ENCODE assay signal across 12 cellular contexts in genomic region chr6:16236009-16236501, GRCh38. TPM values are rescaled to one million over a fixed set of nuclear protein-coding genes. Genes with fewer than 3 reads are reported as not detected.
DNase-seq lines count a peak whose midpoint lies in the region; ATAC-seq, FAIRE-seq and TF ChIP-seq lines count a peak whose summit lies in the region.
"Had no signal": no experiment of that assay in that cellular context is flagged by ENCODE, and none has a peak within 500 bp of the region (broad histone marks: within the 10 kb centered on the region; RNA-seq: fewer than 3 reads in every experiment).

No MANE protein-coding gene starts in this region.

- FAIRE-seq in kidney (lab: Jason Lieb, UNC): no peak

- no peaks in the 10 kb centered on the region for H3K36me3 Mint-ChIP-seq in GM23338 (ENCODE audit: low read depth)
- H3K36me3 Mint-ChIP-seq in stimulated activated effector memory CD8-positive, alpha-beta T cell treated with anti-CD3 and anti-CD28 coated beads, Interleukin-12 subunit alpha, Interleukin-12 subunit beta, amount 100 ng/mL, for 72 hours: no peaks in the 10 kb centered on the region

- in situ Hi-C loops in GM13977 (cut with MboI; ENCODE audit: low pct_unique_long_range_greater_than_20kb, low sequenced_read_pairs, unreplicated experiment): no loop called here

- ATAC-seq in GM23338: no peak
- no peak for ATAC-seq in activated CD4-positive, CD25-positive, alpha-beta regulatory T cell treated with anti-CD3 and anti-CD28 coated beads, Interleukin-2, amount 50 U/mL, for 24 hours
- ATAC-seq in stimulated activated effector memory CD8-positive, alpha-beta T cell treated with anti-CD3 and anti-CD28 coated beads, Interleukin-12 subunit alpha, Interleukin-12 subunit beta, amount 100 ng/mL, for 72 hours: no peak

- peaks cover 3% of the 10 kb centered on the region for H3K4me1 Mint-ChIP-seq in GM23338
- H3K4me1 Mint-ChIP-seq in stimulated activated effector memory CD8-positive, alpha-beta T cell treated with anti-CD3 and anti-CD28 coated beads, Interleukin-12 subunit alpha, Interleukin-12 subunit beta, amount 100 ng/mL, for 72 hours: peaks cover 31% of the 10 kb centered on the region

- intact Hi-C loops in kidney (cut with DNase I): no loop called here
- intact Hi-C loops in testis (cut with DNase I; ENCODE audit: low total_unique reads): no loop called here

- H3K27ac Mint-ChIP-seq in GM23338: no peak overlapping the region
- no peak overlapping the region for H3K27ac Mint-ChIP-seq in stimulated activated effector memory CD8-positive, alpha-beta T cell treated with anti-CD3 and anti-CD28 coated beads, Interleukin-12 subunit alpha, Interleukin-12 subunit beta, amount 100 ng/mL, for 72 hours
- H3K27ac Mint-ChIP-seq: activated T-helper 2 cell treated with anti-CD3 and anti-CD28 coated beads, Interferon-gamma antibody, Interleukin-2, Interleukin-4, amounts not matched to agents 10 μg/mL and 5 μg/mL and 100 μg/mL, durations not matched to agents 14 hours and 24 hours and 36 hours had no signal

- TF ChIP-seq CTCF in GM23338 (conservative IDR thresholded peaks at IDR 0.05; ENCODE audit: low read depth in 2 of 2): no peak
- no peak for TF ChIP-seq CTCF in WI38 (IDR thresholded peaks at IDR 0.05; ENCODE audit: low read depth, low read length)
- no peak for TF ChIP-seq CTCF in kidney (IDR thresholded peaks at IDR 0.05; ENCODE audit: borderline replicate concordance, extremely low read depth, insufficient read depth)
- TF ChIP-seq CTCF in testis (IDR thresholded peaks at IDR 0.05): no peak
- no peak for TF ChIP-seq CTCF in GM13977 (IDR thresholded peaks at IDR 0.05; ENCODE audit: extremely low read depth, insufficient read depth, missing control alignments)

- no peak overlapping the region for H3K27ac ChIP-seq in GM23338 (ENCODE audit: low read depth)
- peak overlapping the region; percentile 27 to 62 for H3K27ac ChIP-seq in kidney (ENCODE audit: low read depth in 2 of 2, low read length in 2 of 2)
- H3K27ac ChIP-seq in testis: peak overlapping the region; percentile 47 to 74

- no peaks in the 10 kb centered on the region for H3K36me3 ChIP-seq in GM23338 (ENCODE audit: insufficient read depth)
- no peaks in the 10 kb centered on the region for H3K36me3 ChIP-seq in kidney (ENCODE audit: control insufficient read depth in 1 of 2, insufficient read depth in 2 of 2, low read length in 2 of 2)
- no peaks in the 10 kb centered on the region for H3K36me3 ChIP-seq in testis (ENCODE audit: low read depth, missing control alignments)

- WGBS in testis, 2 donors: 43 to 49% methylated on average over 4 of the region's 4 CpGs

- H3K79me2 ChIP-seq in GM23338 (replicated peaks; ENCODE audit: insufficient read depth): no peaks in the 10 kb centered on the region

- H3K4me2 ChIP-seq in GM23338: no peak overlapping the region

- H3K9me3 Mint-ChIP-seq in GM23338: no peaks in the 10 kb centered on the region
- H3K9me3 Mint-ChIP-seq in stimulated activated effector memory CD8-positive, alpha-beta T cell treated with anti-CD3 and anti-CD28 coated beads, Interleukin-12 subunit alpha, Interleukin-12 subunit beta, amount 100 ng/mL, for 72 hours: no peaks in the 10 kb centered on the region
- H3K9me3 Mint-ChIP-seq: activated T-helper 2 cell treated with anti-CD3 and anti-CD28 coated beads, Interferon-gamma antibody, Interleukin-2, Interleukin-4, amounts not matched to agents 10 μg/mL and 5 μg/mL and 100 μg/mL, durations not matched to agents 14 hours and 24 hours and 36 hours had no signal

- H3F3A ChIP-seq in GM23338 (replicated peaks; ENCODE audit: low read depth): no peaks in the 10 kb centered on the region

- H3K9me2 ChIP-seq in GM23338 (ENCODE audit: insufficient read depth): no peaks in the 10 kb centered on the region

- peaks cover 6% of the 10 kb centered on the region; the same call in 1 of the 2 replicates for H3K4me1 ChIP-seq in GM23338 (ENCODE audit: insufficient read depth)
- H3K4me1 ChIP-seq in kidney (ENCODE audit: control insufficient read depth in 1 of 2, insufficient read depth in 1 of 2, low read depth in 1 of 2, low read length in 2 of 2): peaks cover 11 to 17% of the 10 kb centered on the region in 2 donors
- H3K4me1 ChIP-seq in testis: peaks cover 29% of the 10 kb centered on the region

- H3K9me3 ChIP-seq in kidney (ENCODE audit: control insufficient read depth in 1 of 2, low read length in 2 of 2): no peaks in the 10 kb centered on the region
- no peaks in the 10 kb centered on the region for H3K9me3 ChIP-seq in testis

- H3K4me3 Mint-ChIP-seq in GM23338: no peak overlapping the region
- H3K4me3 Mint-ChIP-seq in stimulated activated effector memory CD8-positive, alpha-beta T cell treated with anti-CD3 and anti-CD28 coated beads, Interleukin-12 subunit alpha, Interleukin-12 subunit beta, amount 100 ng/mL, for 72 hours: no peak overlapping the region

- peak overlapping the region; percentile 52 for H2AFZ ChIP-seq in GM23338

- no peak overlapping the region for H3K4me3 ChIP-seq in GM23338
- peak overlapping the region; percentile 38 for H3K4me3 ChIP-seq in WI38 (ENCODE audit: low read depth, low read length)
- peak overlapping the region in 1 of 2 donors; percentile 55 for H3K4me3 ChIP-seq in kidney (ENCODE audit: low read length in 2 of 2)
- no peak overlapping the region for H3K4me3 ChIP-seq in testis

- peaks cover 28% of the 10 kb centered on the region for H3K27me3 Mint-ChIP-seq in GM23338 (ENCODE audit: insufficient read depth, low read depth, poor library complexity)

- H3K9ac ChIP-seq in kidney (ENCODE audit: low read length in 2 of 2): peak overlapping the region in 1 of 2 donors; percentile 20

- no peak for TF ChIP-seq POLR2A in testis (IDR thresholded peaks at IDR 0.05)

- H3K27me3 ChIP-seq in GM23338 (ENCODE audit: insufficient read depth): peaks cover 45% of the 10 kb centered on the region
- no peaks in the 10 kb centered on the region for H3K27me3 ChIP-seq in testis

- H4K20me1 ChIP-seq in GM23338 (replicated peaks; ENCODE audit: insufficient read depth): no peaks in the 10 kb centered on the region

- DNase-seq in GM23338 (ENCODE audit: low spot score): no peak
- no peak for DNase-seq in kidney
- no peak for DNase-seq in testis
- no peak for DNase-seq in GM13977 (ENCODE audit: low spot score)
- no peak for DNase-seq in stimulated activated effector memory CD8-positive, alpha-beta T cell treated with anti-CD3 and anti-CD28 coated beads, Interleukin-12 subunit alpha, Interleukin-12 subunit beta, amount 100 ng/mL, for 72 hours (ENCODE audit: low spot score in 2 of 2)
- DNase-seq: activated CD4-positive, alpha-beta T cell treated with anti-CD3 and anti-CD28 coated beads for 1 hour; caudate nucleus; COR-L47; stimulated activated CD4-positive, alpha-beta T cell treated with anti-CD3 and anti-CD28 coated beads, Interleukin-15, amount 100 ng/mL, for 24 hours had no signal

RNA-seq across cellular contexts. Expression of gene GMPR, which starts 2.3 kb away (rescaled TPM):
- 0.35 and 1.3 TPM in 2 replicates for total RNA-seq in GM23338 (2014; rRNA removed; shearing (Covaris generic))
- polyA plus RNA-seq in GM23338 (2016; fragmentation: Nextera tagmentation; extraction: Ambion mirVana) (0.23 and 0.64 TPM in 2 replicates), kidney (ENCODE audit: insufficient read depth, low read depth, low replicate concordance) (54.5 TPM), testis (ENCODE audit: insufficient read depth, low read depth, low replicate concordance) (121 TPM)
- total RNA-seq in kidney (51.4 TPM), testis (100 to 1,000 TPM; 164 to 215 TPM)

Comparison
In these comparisons a context has a peak if more than half of its experiments do, and no peak if none do; other contexts are left out.
1. RNA of gene GMPR, which starts 2.3 kb away (total RNA-seq): 164 to 215 TPM in testis and 51.4 TPM in kidney (single experiment); 0.35 to 1.3 TPM in GM23338; every median in the first group is over 10 times any median in the second.